14 cellular contexts compared by ENCODE assay signal in the genomic region with DNA sequence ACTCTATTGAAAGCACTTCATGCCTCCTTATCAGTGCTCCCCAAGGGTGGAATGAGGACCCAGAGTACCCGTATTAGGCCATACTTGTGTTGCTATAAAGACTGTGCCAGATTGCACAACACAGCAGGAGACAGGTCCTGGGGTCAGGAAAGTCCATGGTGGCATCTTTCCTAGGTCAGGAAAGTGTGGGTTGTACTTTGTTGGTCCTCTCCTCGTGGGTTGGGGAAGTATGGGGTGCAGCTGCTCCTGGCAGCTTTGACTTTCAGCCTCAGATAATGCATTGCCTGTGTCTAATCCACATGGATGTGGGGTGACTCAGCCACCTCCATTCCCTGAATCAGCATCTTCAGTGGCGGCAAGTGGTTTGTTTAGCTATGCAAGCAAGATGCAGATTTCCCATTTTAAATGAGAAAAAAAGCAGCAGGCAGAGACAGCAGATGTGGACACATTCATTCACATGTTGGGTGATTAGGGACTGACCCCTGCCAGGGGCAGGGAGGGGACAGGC. TPM values are rescaled to one million over a fixed set of nuclear protein-coding genes. Genes with fewer than 3 reads are reported as not detected.
A peak's percentile ranks its signal among the peaks of the same experiment; 100 is the strongest.
DNase-seq lines count a peak whose midpoint lies in the region; ATAC-seq and TF ChIP-seq lines count a peak whose summit lies in the region.
"Had no signal": no experiment of that assay in that cellular context is flagged by ENCODE, and none has a peak within 500 bp of the region (broad histone marks: within the 10 kb centered on the region; RNA-seq: fewer than 3 reads in every experiment).

No MANE protein-coding gene starts in this region.

- H3K9me3 ChIP-seq in fibroblast of lung (ENCODE audit: control insufficient read depth, insufficient read depth, low read depth, low read length): no peaks in the 10 kb centered on the region
- H3K9me3 ChIP-seq in right lobe of liver: no peaks in the 10 kb centered on the region
- no peaks in the 10 kb centered on the region for H3K9me3 ChIP-seq in mucosa of descending colon
- H3K9me3 ChIP-seq: psoas muscle, vagina had no signal

- no peaks in the 10 kb centered on the region for H4K20me1 ChIP-seq in fibroblast of lung (ENCODE audit: control insufficient read depth, extremely low read depth, insufficient read depth, low read length)

- H3K27me3 ChIP-seq in fibroblast of lung (ENCODE audit: control insufficient read depth, insufficient read depth, low read length): no peaks in the 10 kb centered on the region
- no peaks in the 10 kb centered on the region for H3K27me3 ChIP-seq in right lobe of liver

- H3K4me3 ChIP-seq in fibroblast of lung (replicated peaks in 1 of 4; ENCODE audit: control extremely low read depth in 1 of 4, insufficient read depth in 1 of 4, low read depth in 3 of 4, low read length in 4 of 4) (no peak overlapping the region), right lobe of liver (no peak overlapping the region), mucosa of descending colon (no peak overlapping the region)
- H3K4me3 ChIP-seq: psoas muscle, vagina had no signal

- ATAC-seq in right lobe of liver: peak; percentile 69 to 86 (median 76)
- no peak for ATAC-seq in mucosa of descending colon
- ATAC-seq: psoas muscle had no signal

- H3K36me3 ChIP-seq in fibroblast of lung (ENCODE audit: control insufficient read depth, insufficient read depth, low read length) (no peaks in the 10 kb centered on the region), right lobe of liver (no peaks in the 10 kb centered on the region), mucosa of descending colon (ENCODE audit: low read depth) (no peaks in the 10 kb centered on the region)
- H3K36me3 ChIP-seq: vagina had no signal

- TF ChIP-seq POLR2A in right lobe of liver (IDR thresholded peaks at IDR 0.05): no peak

- 4% methylated on average over 2 of the region's 3 CpGs for WGBS in right lobe of liver (ENCODE audit: insufficient coverage, low coverage, low lambda C conversion rate, missing lambda C conversion rate)

- DNase-seq in Daoy (ENCODE audit: low read depth) (peak; percentile 70), LHCN-M2 (ENCODE audit: low read depth) (peak; percentile 51), fibroblast of lung (ENCODE audit: low read depth in 2 of 2) (peak; percentile 1 to 48), right lobe of liver (peak in 2 of 3 donors; percentile 84 to 90), mucosa of descending colon (no peak), GM19240 (ENCODE audit: insufficient read length, low spot score) (no peak), NCI-H774 (lab: John Stamatoyannopoulos, UW) (no peak), LoVo (ENCODE audit: low spot score) (no peak)
- DNase-seq: activated naive CD4-positive, alpha-beta T cell treated with Interleukin-2 at 50 U/mL for 16 hours; AML-193; NCI-H1048; NCI-H446 treated with DMSO at 0.1 percent for 48 hours; psoas muscle had no signal

- no peak overlapping the region for H2AFZ ChIP-seq in fibroblast of lung (ENCODE audit: low read length)

- TF ChIP-seq CTCF in fibroblast of lung (conservative IDR thresholded peaks at IDR 0.05 in 1 of 2, IDR thresholded peaks at IDR 0.05 in 1 of 2; ENCODE audit: low read depth in 1 of 2, low read length in 2 of 2) (no peak), right lobe of liver (IDR thresholded peaks at IDR 0.05) (no peak), mucosa of descending colon (IDR thresholded peaks at IDR 0.05) (no peak)

- intact Hi-C loops in right lobe of liver (cut with DNase I) (no loop called here), mucosa of descending colon (cut with DNase I, micrococcal nuclease) (no loop called here)

- no peaks in the 10 kb centered on the region for H3K79me2 ChIP-seq in fibroblast of lung (ENCODE audit: control insufficient read depth, insufficient read depth, low read length)

- H3K4me2 ChIP-seq in fibroblast of lung (ENCODE audit: extremely low read depth, insufficient read depth, low read length): no peak overlapping the region

- H3K27ac ChIP-seq in fibroblast of lung (ENCODE audit: insufficient read depth, low read length): no peak overlapping the region
- H3K27ac ChIP-seq in right lobe of liver: peak overlapping the region in 2 of 3 donors; percentile 85 to 98
- H3K27ac ChIP-seq: psoas muscle, vagina had no signal

- no peak overlapping the region for H3K9ac ChIP-seq in fibroblast of lung (ENCODE audit: insufficient read depth, low read length)

- H3K4me1 ChIP-seq in fibroblast of lung (ENCODE audit: control insufficient read depth, extremely low read depth, insufficient read depth, low read length): no peaks in the 10 kb centered on the region
- H3K4me1 ChIP-seq in right lobe of liver: peaks cover 0 to 68% (median 20%) of the 10 kb centered on the region in 4 donors
- peaks cover 10% of the 10 kb centered on the region for H3K4me1 ChIP-seq in mucosa of descending colon (ENCODE audit: low read depth)
- H3K4me1 ChIP-seq: psoas muscle, vagina had no signal

RNA-seq across cellular contexts. Expression of a gene that starts 8.4 kb away (rescaled TPM):
- total RNA-seq in Daoy (2014; rRNA removed; shearing (Covaris generic)): not detected in 2 replicates
- total RNA-seq in LHCN-M2 (2014; rRNA removed) (not detected in 2 replicates), fibroblast of lung (not detected in 2 replicates), right lobe of liver (1,000 to 10,000 TPM in 1 of 6 experiments, 100 to 1,000 TPM in 3, 1 to 10 TPM in 2; 7.9 to 5,721 (median 385) TPM), mucosa of descending colon (10 to 100 TPM in 1 of 3 donors, 1 to 10 TPM in 2; 3.7 to 11.4 (median 6.0) TPM)
- polyA plus RNA-seq in LHCN-M2 (2012): not detected
- polyA plus RNA-seq in fibroblast of lung: not detected in 2 replicates
- not detected in 2 replicates for polyA plus RNA-seq in fibroblast of lung (2012)
- polyA minus RNA-seq in fibroblast of lung (ENCODE audit: low replicate concordance): not detected in 2 replicates
- total RNA-seq: vagina had no signal
- polyA plus RNA-seq: psoas muscle had no signal

Comparison
In these comparisons a context has a peak if more than half of its experiments do, and no peak if none do; other contexts are left out.
1. DNase-seq: peak in Daoy (single experiment), LHCN-M2 (single experiment), fibroblast of lung (2 of 2) and right lobe of liver (2 of 3); none in mucosa of descending colon (0 of 3), GM19240 (single experiment), NCI-H774 (single experiment) and LoVo (single experiment).